16 cellular contexts compared by ENCODE assay signal in genomic region chr11:87359401-87359800, GRCh38.
DNase-seq lines count a peak whose midpoint lies in the region; ATAC-seq and TF ChIP-seq lines count a peak whose summit lies in the region.
"Had no signal": no experiment of that assay in that cellular context is flagged by ENCODE, and none has a peak within 500 bp of the region (broad histone marks: within the 10 kb centered on the region; RNA-seq: fewer than 3 reads in every experiment).

No MANE protein-coding gene starts in this region.

- H3K9me3 ChIP-seq in OCI-LY7 (ENCODE audit: low read length): no peaks in the 10 kb centered on the region
- H3K9me3 ChIP-seq: neutrophil had no signal

- peaks cover 16% of the 10 kb centered on the region; the same call in 1 of the 2 replicates for H3K79me2 ChIP-seq in OCI-LY7 (ENCODE audit: insufficient read depth, low read depth, low read length)

- CTCF ChIA-PET in OCI-LY7 (lab: Charles Lee; ENCODE audit: unreplicated experiment): interaction anchor here (0.5 to 1.6 kb wide), 3 partner anchors 59 to 77 kb away, joined by 3 to 6 read pairs (median 4); no protein-coding TSS in a partner anchor

- peak; percentile 35 for ATAC-seq in GM21529 (IDR thresholded peaks at IDR 0.05; ENCODE audit: unreplicated experiment)
- ATAC-seq in left ventricle myocardium superior: no peak
- no peak for ATAC-seq in HG03025 (IDR thresholded peaks at IDR 0.05; ENCODE audit: low FRiP score, unreplicated experiment)
- no peak for ATAC-seq in HG03442 (IDR thresholded peaks at IDR 0.05; ENCODE audit: unreplicated experiment)
- ATAC-seq: activated T-helper 17 cell treated with anti-CD3 and anti-CD28 coated beads, Interleukin-2, amount 50 U/mL, for 72 hours; CD8-positive, alpha-beta T cell had no signal

- H3K4me1 ChIP-seq in OCI-LY7 (ENCODE audit: insufficient read depth, low read length, poor library complexity, severe bottlenecking): peaks cover 95% of the 10 kb centered on the region

- H3K4me3 ChIP-seq in OCI-LY7 (ENCODE audit: low read depth, low read length, poor library complexity, severe bottlenecking): peak overlapping the region; percentile 65
- H3K4me3 ChIP-seq: cardiac muscle cell had no signal

- peak; percentile 72 for DNase-seq in COLO668 (lab: John Stamatoyannopoulos, UW; ENCODE audit: unreplicated experiment)
- DNase-seq in NCI-H2081 treated with DMSO at 0.1 percent for 48 hours (lab: John Stamatoyannopoulos, UW): peak; percentile 78
- DNase-seq in OCI-LY7 (ENCODE audit: low spot score): peak; percentile 89
- DNase-seq in left ventricle myocardium superior: no peak
- DNase-seq in activated naive CD4-positive, alpha-beta T cell treated with anti-CD3 and anti-CD28 coated beads, Interleukin-2, amount 50 U/mL, for 16 hours: no peak
- DNase-seq: ACHN; CD8-positive, alpha-beta T cell; Kasumi-1; NCI-H524; SW 1271 had no signal

- no peaks in the 10 kb centered on the region for H4K20me1 ChIP-seq in OCI-LY7 (ENCODE audit: insufficient read depth, low read length)

- peak overlapping the region; percentile 78 for H3K4me2 ChIP-seq in OCI-LY7 (ENCODE audit: low read length)

- no peak overlapping the region; the same call in 1 of the 2 replicates for H2AFZ ChIP-seq in OCI-LY7 (ENCODE audit: low read length)

- no peak for TF ChIP-seq CTCF in OCI-LY7 (conservative IDR thresholded peaks at IDR 0.05; ENCODE audit: low read length)

- intact Hi-C loops in OCI-LY7 (cut with micrococcal nuclease; ENCODE audit: unreplicated experiment): loop anchor here (1.0 to 5.0 kb wide), 3 partner anchors 95 to 978 kb away; partner anchors contain the start of gene CTSC
- intact Hi-C loops in left ventricle myocardium superior (cut with micrococcal nuclease): no loop called here

- H3K36me3 ChIP-seq in OCI-LY7 (ENCODE audit: insufficient read depth, low read length): peaks cover 28% of the 10 kb centered on the region
- H3K36me3 ChIP-seq: cardiac muscle cell, neutrophil had no signal

- no peaks in the 10 kb centered on the region for H3K9me2 ChIP-seq in OCI-LY7 (ENCODE audit: insufficient read depth, low read length)

- BruUV-seq in OCI-LY7 (replicated peaks; lab: Mats Ljungman, UMichigan): no TSS peak

- POLR2A ChIA-PET in OCI-LY7 (lab: Charles Lee): interaction anchor here (1.0 to 1.3 kb wide), 3 partner anchors 8 to 71 kb away, joined by 3 to 9 read pairs (median 4); no protein-coding TSS in a partner anchor

- peak overlapping the region; percentile 92 for H3K27ac ChIP-seq in OCI-LY7 (ENCODE audit: low read depth, low read length, poor library complexity, severe bottlenecking)
- H3K27ac ChIP-seq: cardiac muscle cell, neutrophil had no signal

Comparison
In these comparisons a context has a peak if more than half of its experiments do, and no peak if none do; other contexts are left out.
1. DNase-seq: peak in COLO668 (single experiment), NCI-H2081 treated with DMSO at 0.1 percent for 48 hours (single experiment) and OCI-LY7 (single experiment); none in left ventricle myocardium superior (single experiment) and activated naive CD4-positive, alpha-beta T cell treated with anti-CD3 and anti-CD28 coated beads, Interleukin-2, amount 50 U/mL, for 16 hours (single experiment).